Comparison of ENCODE assay signal across 24 cellular contexts in genomic region chr3:177098551-177098950, GRCh38.
"Had no signal": no experiment of that assay in that cellular context is flagged by ENCODE, and none has a peak within 500 bp of the region (broad histone marks: within the 10 kb centered on the region; RNA-seq: fewer than 3 reads in every experiment).

No MANE protein-coding gene starts in this region.

- H3K27ac ChIP-seq: SJCRH30, VCaP had no signal

- H3K9ac ChIP-seq: SK-N-SH had no signal

- H3K27me3 Mint-ChIP-seq: activated CD4-positive, alpha-beta memory T cell treated with anti-CD3 and anti-CD28 coated beads, Interleukin-2, amount 10 ng/mL, durations not matched to agents 7 days and 5 days; activated naive CD4-positive, alpha-beta T cell treated with anti-CD3 and anti-CD28 coated beads, Interleukin-2, amount 10 ng/mL, durations not matched to agents 7 days and 5 days; activated T-helper 17 cell treated with anti-CD3 and anti-CD28 coated beads, Interleukin-2, amount 50 U/mL, for 72 hours; brain had no signal

- H3K4me1 ChIP-seq: SJCRH30 had no signal

- DNase-seq: activated CD4-positive, alpha-beta memory T cell treated with anti-CD3 and anti-CD28 coated beads, Interleukin-2, amount 10 ng/mL, durations not matched to agents 7 days and 5 days; activated CD4-positive, alpha-beta T cell treated with anti-CD3 and anti-CD28 coated beads, Interleukin-2, amount 50 U/mL, for 1 hour; activated CD4-positive, CD25-positive, alpha-beta regulatory T cell; activated gamma-delta T cell treated with Interleukin-2 at 50 U/mL for 16 hours; activated naive CD4-positive, alpha-beta T cell treated with anti-CD3 and anti-CD28 coated beads, Interleukin-2, amount 10 ng/mL, durations not matched to agents 7 days and 5 days; activated T-cell treated with anti-CD3 and anti-CD28 coated beads, Interleukin-2, amount 50 U/mL, for 4 hours; amygdala; Karpas-422; MM.1S; NCI-H1105; NCI-H1436; NCI-H1694 treated with DMSO at 0.1 percent for 48 hours; NCI-H2029 treated with DMSO at 0.1 percent for 48 hours; NCI-H345; NCI-H510A; NCI-H526 treated with DMSO at 0.1 percent for 48 hours; NCI-H82; SJCRH30; SK-N-SH; T-helper 1 cell had no signal

- H3K4me3 Mint-ChIP-seq: activated CD4-positive, alpha-beta memory T cell treated with anti-CD3 and anti-CD28 coated beads, Interleukin-2, amount 10 ng/mL, durations not matched to agents 7 days and 5 days; activated naive CD4-positive, alpha-beta T cell treated with anti-CD3 and anti-CD28 coated beads, Interleukin-2, amount 10 ng/mL, durations not matched to agents 7 days and 5 days; activated T-cell treated with anti-CD3 and anti-CD28 coated beads, Interleukin-2, amount 50 U/mL, for 4 hours; activated T-helper 17 cell treated with anti-CD3 and anti-CD28 coated beads, Interleukin-2, amount 50 U/mL, for 72 hours; brain had no signal

- H3K4me3 ChIP-seq: SJCRH30 had no signal

- H3K9me3 ChIP-seq: SJCRH30, SK-N-SH had no signal

- H3K27ac Mint-ChIP-seq: activated CD4-positive, alpha-beta memory T cell treated with anti-CD3 and anti-CD28 coated beads, Interleukin-2, amount 10 ng/mL, durations not matched to agents 7 days and 5 days; activated naive CD4-positive, alpha-beta T cell treated with anti-CD3 and anti-CD28 coated beads, Interleukin-2, amount 10 ng/mL, durations not matched to agents 7 days and 5 days; activated T-helper 17 cell treated with anti-CD3 and anti-CD28 coated beads, Interleukin-2, amount 50 U/mL, for 72 hours; brain had no signal

- FAIRE-seq: astrocyte had no signal

- ATAC-seq: activated T-cell treated with anti-CD3 and anti-CD28 coated beads, Interleukin-2, amount 50 U/mL, for 4 hours had no signal

- H3K4me2 ChIP-seq: SK-N-SH had no signal

- H3K27me3 ChIP-seq: SJCRH30 had no signal

- H3K36me3 ChIP-seq: SJCRH30 had no signal
